ENCODE assay signal across 24 cellular contexts in genomic region chr12:122349078-122349477, GRCh38.
DNase-seq lines count a peak whose midpoint lies in the region; ATAC-seq, FAIRE-seq and TF ChIP-seq lines count a peak whose summit lies in the region.
"Had no signal": no experiment of that assay in that cellular context is flagged by ENCODE, and none has a peak within 500 bp of the region (broad histone marks: within the 10 kb centered on the region; RNA-seq: fewer than 3 reads in every experiment).

No MANE protein-coding gene starts in this region.

- no peaks in the 10 kb centered on the region for H3K27me3 Mint-ChIP-seq in type B pancreatic cell
- H3K27me3 Mint-ChIP-seq: B cell had no signal

- H3K9me3 ChIP-seq in mucosa of descending colon = no peaks in the 10 kb centered on the region
- no peaks in the 10 kb centered on the region for H3K9me3 ChIP-seq in pancreas
- H3K9me3 ChIP-seq: Caco-2, SJSA1 had no signal

- peaks cover 4% of the 10 kb centered on the region for H3K4me1 Mint-ChIP-seq in type B pancreatic cell (ENCODE audit: unreplicated experiment)
- H3K4me1 Mint-ChIP-seq: B cell had no signal

- no peaks in the 10 kb centered on the region for H3K9me3 Mint-ChIP-seq in type B pancreatic cell
- H3K9me3 Mint-ChIP-seq: CD8-positive, alpha-beta T cell had no signal

- H3K4me3 Mint-ChIP-seq in type B pancreatic cell = no peak overlapping the region
- H3K4me3 Mint-ChIP-seq: B cell; CD8-positive, alpha-beta T cell had no signal

- H3K4me1 ChIP-seq in mucosa of descending colon (ENCODE audit: low read depth) = no peaks in the 10 kb centered on the region
- no peaks in the 10 kb centered on the region for H3K4me1 ChIP-seq in pancreas
- H3K4me1 ChIP-seq: SJSA1 had no signal

- H3K27me3 ChIP-seq in pancreas = no peaks in the 10 kb centered on the region
- H3K27me3 ChIP-seq: SJSA1 had no signal

- no peak overlapping the region for H3K27ac ChIP-seq in pancreas
- H3K27ac ChIP-seq: C4-2B, HL-60, SJSA1 had no signal

- peaks cover 16% of the 10 kb centered on the region for H3K36me3 Mint-ChIP-seq in type B pancreatic cell

- DNase-seq in SK-N-DZ (ENCODE audit: low spot score) (peak; percentile 26), islet precursor cell (peak; percentile 5), mucosa of descending colon (no peak), type B pancreatic cell (ENCODE audit: extremely low spot score, unreplicated experiment) (no peak), pancreas (no peak)
- DNase-seq: CD8-positive, alpha-beta T cell; GOT3; Kasumi-1; NCI-H1105 treated with DMSO at 0.1 percent for 48 hours; NCI-H1694; NCI-H2029 treated with DMSO at 0.1 percent for 48 hours; NCI-H2227 treated with DMSO at 0.1 percent for 48 hours; NCI-H526 treated with DMSO at 0.1 percent for 48 hours; Right ventricle myocardium superior; RPMI8226 had no signal

- no peak for TF ChIP-seq CTCF in mucosa of descending colon (IDR thresholded peaks at IDR 0.05)
- no peak for TF ChIP-seq CTCF in type B pancreatic cell (conservative IDR thresholded peaks at IDR 0.05)
- TF ChIP-seq CTCF in pancreas (IDR thresholded peaks at IDR 0.05) = no peak

- WGBS in pancreas, 2 donors = 87 to 88% methylated on average over 4 of the region's 4 CpGs

- intact Hi-C loops in mucosa of descending colon (cut with DNase I, micrococcal nuclease) = no loop called here
- intact Hi-C loops in pancreas (cut with DNase I) = no loop called here

- ATAC-seq in mucosa of descending colon (peak; percentile 53), HG02623 (IDR thresholded peaks at IDR 0.05; ENCODE audit: unreplicated experiment) (no peak), pancreas (no peak), GM21367 (IDR thresholded peaks at IDR 0.05; ENCODE audit: unreplicated experiment) (no peak)
- ATAC-seq: CD8-positive, alpha-beta T cell; HCT116 had no signal

- H3K36me3 ChIP-seq in mucosa of descending colon (ENCODE audit: low read depth) (no peaks in the 10 kb centered on the region), pancreas (peaks cover 8 to 43% (median 10%) of the 10 kb centered on the region in 3 donors)

- no peak for FAIRE-seq in pancreas (lab: Jason Lieb, UNC)
- FAIRE-seq: G401.6 had no signal

- H3K4me3 ChIP-seq in mucosa of descending colon (no peak overlapping the region), pancreas (no peak overlapping the region)
- H3K4me3 ChIP-seq: SJSA1 had no signal

- peak overlapping the region; percentile 22 for H3K27ac Mint-ChIP-seq in type B pancreatic cell
- H3K27ac Mint-ChIP-seq: B cell; CD8-positive, alpha-beta T cell had no signal

Comparison
In these comparisons a context has a peak if more than half of its experiments do, and no peak if none do; other contexts are left out.
1. DNase-seq: peak in SK-N-DZ (single experiment) and islet precursor cell (single experiment); none in mucosa of descending colon (0 of 3), type B pancreatic cell (single experiment) and pancreas (0 of 6).